Comparison of ENCODE assay signal across 30 cellular contexts in the genomic region with DNA sequence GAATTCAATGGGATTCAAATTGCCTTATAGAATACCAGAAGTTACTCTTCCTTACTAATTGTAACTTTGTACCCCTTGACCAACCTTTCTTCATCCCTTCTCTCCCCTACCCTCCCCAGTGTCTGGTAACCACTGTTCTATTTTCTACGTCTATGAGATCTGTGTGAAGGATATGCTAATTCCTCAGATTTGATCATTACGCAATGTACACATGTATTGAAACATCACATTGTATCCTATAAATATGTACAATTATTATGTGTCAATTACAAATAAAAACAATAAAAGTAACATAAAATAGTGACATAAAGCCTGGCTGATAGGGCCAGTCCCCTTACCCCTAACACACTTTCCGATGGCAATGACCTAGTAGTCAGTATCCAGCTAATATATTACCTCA.
"Had no signal": no experiment of that assay in that cellular context is flagged by ENCODE, and none has a peak within 500 bp of the region (broad histone marks: within the 10 kb centered on the region; RNA-seq: fewer than 3 reads in every experiment).

No MANE protein-coding gene starts in this region.

- H3K27me3 ChIP-seq: adrenal gland, breast epithelium, cardiac muscle cell, colonic mucosa, esophagus squamous epithelium had no signal

- ATAC-seq: activated CD4-positive, alpha-beta T cell treated with anti-CD3 and anti-CD28 coated beads for 36 hours; activated CD8-positive, alpha-beta memory T cell treated with anti-CD3 and anti-CD28 coated beads, Interleukin-2, amount 10 ng/mL, durations not matched to agents 7 days and 5 days; activated CD8-positive, alpha-beta T cell treated with anti-CD3 and anti-CD28 coated beads, Interleukin-2, amount 10 ng/mL, durations not matched to agents 7 days and 5 days; activated naive CD8-positive, alpha-beta T cell treated with anti-CD3 and anti-CD28 coated beads, Interleukin-2, amount 50 U/mL, for 24 hours; effector memory CD8-positive, alpha-beta T cell; T-helper 17 cell had no signal

- H3K27ac ChIP-seq: adrenal gland, breast epithelium, cardiac muscle cell, colonic mucosa, esophagus squamous epithelium had no signal

- FAIRE-seq: frontal cortex had no signal

- H3K4me1 ChIP-seq: adrenal gland, breast epithelium, colonic mucosa, esophagus squamous epithelium had no signal

- H3K4me3 ChIP-seq: adrenal gland, breast epithelium, cardiac muscle cell, colonic mucosa, esophagus squamous epithelium had no signal

- H3K9me3 ChIP-seq: adrenal gland, colonic mucosa, esophagus squamous epithelium had no signal

- DNase-seq: activated CD4-positive, alpha-beta memory T cell treated with anti-CD3 and anti-CD28 coated beads for 36 hours; activated CD4-positive, alpha-beta T cell treated with anti-CD3 and anti-CD28 coated beads for 36 hours; activated CD4-positive, alpha-beta T cell treated with anti-CD3 and anti-CD28 coated beads, Interleukin-2, amount 10 ng/mL, durations not matched to agents 24 days and 14 days; activated CD4-positive, CD25-positive, alpha-beta regulatory T cell; activated CD4-positive, CD25-positive, alpha-beta regulatory T cell treated with anti-CD3 and anti-CD28 coated beads, Interleukin-2, amount 50 U/mL, for 72 hours; activated CD8-positive, alpha-beta memory T cell treated with anti-CD3 and anti-CD28 coated beads, Interleukin-2, amount 10 ng/mL, durations not matched to agents 7 days and 5 days; activated CD8-positive, alpha-beta memory T cell treated with anti-CD3 and anti-CD28 coated beads, Interleukin-2, amount 50 U/mL, for 4 hours; activated CD8-positive, alpha-beta T cell treated with anti-CD3 and anti-CD28 coated beads, Interleukin-2, amount 10 ng/mL, durations not matched to agents 7 days and 5 days; activated effector memory CD4-positive, alpha-beta T cell treated with anti-CD3 and anti-CD28 coated beads, Interleukin-2, amount 50 U/mL, for 16 hours; activated naive CD4-positive, alpha-beta T cell treated with anti-CD3 and anti-CD28 coated beads for 36 hours; activated naive CD8-positive, alpha-beta T cell treated with anti-CD3 and anti-CD28 coated beads for 36 hours; activated naive CD8-positive, alpha-beta T cell treated with anti-CD3 and anti-CD28 coated beads, Interleukin-2, amount 50 U/mL, for 24 hours; activated T-cell treated with anti-CD3 and anti-CD28 coated beads, Interleukin-2, amount 50 U/mL, for 1 hour; activated T-cell treated with anti-CD3 and anti-CD28 coated beads, Interleukin-2, amount 50 U/mL, for 48 hours; adrenal gland; amygdala; aorta; central memory CD4-positive, alpha-beta T cell; cerebellar nuclear complex; colonic mucosa; effector CD4-positive, alpha-beta T cell; effector memory CD8-positive, alpha-beta T cell; esophagus squamous epithelium; head of caudate nucleus; T-helper 1 cell; T-helper 17 cell; T1000 had no signal

- H3K36me3 ChIP-seq: adrenal gland, breast epithelium, cardiac muscle cell, colonic mucosa, esophagus squamous epithelium had no signal
